ENCODE assay signal across 1 cellular context in genomic region chr1:43974443-43975248, GRCh38.
TF ChIP-seq lines count a peak whose summit lies in the region.

TSS of gene ATP6V0B (plus strand) at chr1:43974960. CDS start at chr1:43975041, 81 bp downstream.

TF ChIP-seq in HEK293, 187 proteins besides CTCF, POLR2A, EP300 and RAD21 (continued from another document and continues in another):
- no peak for TF ChIP-seq AEBP2 (tag by site-specific recombination; IDR thresholded peaks at IDR 0.05; ENCODE audit: borderline replicate concordance)
- TF ChIP-seq ZNF585B (tag by site-specific recombination; IDR thresholded peaks at IDR 0.05) = no peak
- TF ChIP-seq ZNF621 (tag by site-specific recombination; IDR thresholded peaks at IDR 0.05) = no peak
- TF ChIP-seq BCL11B (tag by site-specific recombination; IDR thresholded peaks at IDR 0.05; ENCODE audit: low read depth) = no peak
- peak; percentile 78 for TF ChIP-seq YY1 (tag by site-specific recombination; IDR thresholded peaks at IDR 0.05)
- TF ChIP-seq ZNF571 (tag by site-specific recombination; IDR thresholded peaks at IDR 0.05) = no peak
- TF ChIP-seq ZNF157 (tag by site-specific recombination; IDR thresholded peaks at IDR 0.05) = no peak
- TF ChIP-seq ZBTB26 (tag by site-specific recombination; optimal IDR thresholded peaks at IDR 0.05) = peak; percentile 94
- no peak for TF ChIP-seq ZNF292 (tag by site-specific recombination; IDR thresholded peaks at IDR 0.05; ENCODE audit: borderline replicate concordance, low read depth)
- TF ChIP-seq ATF2 (tag by site-specific recombination; IDR thresholded peaks at IDR 0.05; ENCODE audit: low read depth) = no peak
- no peak for TF ChIP-seq ZNF112 (tag by site-specific recombination; IDR thresholded peaks at IDR 0.05)
- TF ChIP-seq ZFHX2 (tag by site-specific recombination; conservative IDR thresholded peaks at IDR 0.05) = peak; percentile 89
- no peak; the same call in 1 of the 2 replicates for TF ChIP-seq KLF9 (tag by site-specific recombination; IDR thresholded peaks at IDR 0.05; ENCODE audit: low read depth)
- no peak for TF ChIP-seq ZNF23 (tag by site-specific recombination; IDR thresholded peaks at IDR 0.05; ENCODE audit: borderline replicate concordance)
- no peak for TF ChIP-seq ZNF626 (tag by site-specific recombination; IDR thresholded peaks at IDR 0.05)
- TF ChIP-seq ZNF501 (tag by site-specific recombination; IDR thresholded peaks at IDR 0.05) = peak; percentile 77
- TF ChIP-seq GLIS1 (tag by site-specific recombination; IDR thresholded peaks at IDR 0.05) = peak; percentile 71
- TF ChIP-seq ZNF658 (tag by site-specific recombination; IDR thresholded peaks at IDR 0.05) = no peak
- TF ChIP-seq ZNF747 (tag by site-specific recombination; IDR thresholded peaks at IDR 0.05) = no peak
- TF ChIP-seq ZNF341 (tag by site-specific recombination; IDR thresholded peaks at IDR 0.05; ENCODE audit: low read depth) = peak; percentile 83
- no peak; the same call in 1 of the 2 replicates for TF ChIP-seq ZFP69B (tag by site-specific recombination; IDR thresholded peaks at IDR 0.05)
- TF ChIP-seq PATZ1 (tag by site-specific recombination; IDR thresholded peaks at IDR 0.05) = peak; percentile 75
- TF ChIP-seq ZNF223 (tag by site-specific recombination; IDR thresholded peaks at IDR 0.05) = no peak
- no peak for TF ChIP-seq HOXC10 (CRISPR knock-in tag; IDR thresholded peaks at IDR 0.05)
- no peak for TF ChIP-seq ZNF513 (tag by site-specific recombination; IDR thresholded peaks at IDR 0.05)
- no peak for TF ChIP-seq TSHZ1 (tag by site-specific recombination; IDR thresholded peaks at IDR 0.05; ENCODE audit: borderline replicate concordance)
- TF ChIP-seq HIC1 (tag by site-specific recombination; IDR thresholded peaks at IDR 0.05) = peak; percentile 41; the same call in 1 of the 2 replicates
- peak; percentile 51; the same call in 1 of the 2 replicates for TF ChIP-seq KLF10 (tag by site-specific recombination; IDR thresholded peaks at IDR 0.05)
- 0 out of 2 replicates have a peak, but pooled peaks have one; percentile 32 for TF ChIP-seq ZNF488 (tag by site-specific recombination; IDR thresholded peaks at IDR 0.05)
- TF ChIP-seq ZNF391 (tag by site-specific recombination; IDR thresholded peaks at IDR 0.05; ENCODE audit: borderline replicate concordance, low read depth) = no peak
- TF ChIP-seq ZNF639 (tag by site-specific recombination; IDR thresholded peaks at IDR 0.05) = no peak; the same call in 1 of the 2 replicates
- no peak for TF ChIP-seq PRDM2 (tag by site-specific recombination; IDR thresholded peaks at IDR 0.05; ENCODE audit: borderline replicate concordance)
- no peak for TF ChIP-seq ZFP41 (tag by site-specific recombination; IDR thresholded peaks at IDR 0.05; ENCODE audit: borderline replicate concordance)
- peak; percentile 82 for TF ChIP-seq ZBTB20 (tag by site-specific recombination; IDR thresholded peaks at IDR 0.05)
- TF ChIP-seq ZSCAN16 (tag by site-specific recombination; IDR thresholded peaks at IDR 0.05) = no peak
